In the genomic region with DNA sequence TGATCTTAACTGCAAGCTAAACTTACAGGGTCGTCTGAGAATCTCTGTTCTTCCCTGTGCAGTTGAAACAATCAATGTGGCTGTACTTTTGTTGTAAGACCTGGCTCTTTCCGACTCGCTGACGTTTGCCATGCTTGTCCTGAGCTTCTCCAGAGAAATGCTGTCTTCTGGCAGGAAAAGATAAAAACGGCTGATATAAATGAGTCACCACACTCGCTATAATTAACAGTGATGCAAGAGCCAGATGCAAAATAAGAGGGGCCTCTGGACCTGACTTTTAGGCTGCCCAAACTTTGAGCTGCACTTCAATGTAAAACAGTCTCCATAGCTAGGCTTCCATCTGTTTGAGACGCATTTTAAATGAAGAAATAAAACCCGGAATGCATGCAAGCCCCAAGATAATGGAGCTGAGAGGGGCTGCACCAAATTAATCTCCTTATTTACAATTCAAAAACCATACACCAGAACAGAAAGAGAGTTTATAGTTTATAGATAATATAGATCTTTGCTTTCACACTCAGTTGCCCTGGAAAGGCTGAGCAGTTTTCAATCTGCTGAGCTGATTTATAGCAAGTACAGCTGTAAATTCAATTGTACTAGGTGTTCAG, we compare ENCODE assay signal across 1 cellular context.
TF ChIP-seq lines count a peak whose summit lies in the region.

No MANE protein-coding gene starts in this region.

TF ChIP-seq in K562, 482 proteins besides CTCF, POLR2A, EP300 and RAD21 (continued from another document and continues in another):
- TF ChIP-seq, protein P1, sequence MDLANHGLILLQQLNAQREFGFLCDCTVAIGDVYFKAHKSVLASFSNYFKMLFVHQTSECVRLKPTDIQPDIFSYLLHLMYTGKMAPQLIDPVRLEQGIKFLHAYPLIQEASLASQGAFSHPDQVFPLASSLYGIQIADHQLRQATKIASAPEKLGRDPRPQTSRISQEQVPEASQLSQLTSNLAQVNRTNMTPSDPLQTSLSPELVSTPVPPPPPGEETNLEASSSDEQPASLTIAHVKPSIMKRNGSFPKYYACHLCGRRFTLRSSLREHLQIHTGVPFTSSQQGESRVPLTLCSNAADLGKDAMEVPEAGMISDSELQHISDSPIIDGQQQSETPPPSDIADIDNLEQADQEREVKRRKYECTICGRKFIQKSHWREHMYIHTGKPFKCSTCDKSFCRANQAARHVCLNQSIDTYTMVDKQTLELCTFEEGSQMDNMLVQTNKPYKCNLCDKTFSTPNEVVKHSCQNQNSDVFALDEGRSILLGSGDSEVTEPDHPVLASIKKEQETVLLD (IDR thresholded peaks at IDR 0.05) = no peak
- TF ChIP-seq KLF10 (CRISPR knock-in tag; IDR thresholded peaks at IDR 0.05) (no peak), ZNF717 (CRISPR knock-in tag; IDR thresholded peaks at IDR 0.05) (no peak), SOX6 (IDR thresholded peaks at IDR 0.05) (peak; percentile 74), CREB1 (IDR thresholded peaks at IDR 0.05) (0 out of 2 replicates have a peak, but pooled peaks have one; percentile 19), CREB1 (CRISPR knock-in tag; IDR thresholded peaks at IDR 0.05) (no peak; the same call in 1 of the 2 replicates), MEF2A (IDR thresholded peaks at IDR 0.05; ENCODE audit: control insufficient read depth, low read depth, low read length) (peak; percentile 84), ZNF347 (CRISPR knock-in tag; IDR thresholded peaks at IDR 0.05; ENCODE audit: low read depth) (no peak), PTBP1 (IDR thresholded peaks at IDR 0.05; ENCODE audit: low read depth, low read length) (no peak), CREM (IDR thresholded peaks at IDR 0.05; ENCODE audit: low read depth) (peak; percentile 77), ZSCAN32 (CRISPR knock-in tag; IDR thresholded peaks at IDR 0.05) (no peak), TRIM28 (IDR thresholded peaks at IDR 0.05) (no peak), GTF2E2 (tag; IDR thresholded peaks at IDR 0.05) (no peak), BRD4 (IDR thresholded peaks at IDR 0.05) (no peak)
- TF ChIP-seq, protein P2, sequence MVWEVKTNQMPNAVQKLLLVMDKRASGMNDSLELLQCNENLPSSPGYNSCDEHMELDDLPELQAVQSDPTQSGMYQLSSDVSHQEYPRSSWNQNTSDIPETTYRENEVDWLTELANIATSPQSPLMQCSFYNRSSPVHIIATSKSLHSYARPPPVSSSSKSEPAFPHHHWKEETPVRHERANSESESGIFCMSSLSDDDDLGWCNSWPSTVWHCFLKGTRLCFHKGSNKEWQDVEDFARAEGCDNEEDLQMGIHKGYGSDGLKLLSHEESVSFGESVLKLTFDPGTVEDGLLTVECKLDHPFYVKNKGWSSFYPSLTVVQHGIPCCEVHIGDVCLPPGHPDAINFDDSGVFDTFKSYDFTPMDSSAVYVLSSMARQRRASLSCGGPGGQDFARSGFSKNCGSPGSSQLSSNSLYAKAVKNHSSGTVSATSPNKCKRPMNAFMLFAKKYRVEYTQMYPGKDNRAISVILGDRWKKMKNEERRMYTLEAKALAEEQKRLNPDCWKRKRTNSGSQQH (CRISPR knock-in tag; IDR thresholded peaks at IDR 0.05) = no peak
- TF ChIP-seq, protein P3, sequence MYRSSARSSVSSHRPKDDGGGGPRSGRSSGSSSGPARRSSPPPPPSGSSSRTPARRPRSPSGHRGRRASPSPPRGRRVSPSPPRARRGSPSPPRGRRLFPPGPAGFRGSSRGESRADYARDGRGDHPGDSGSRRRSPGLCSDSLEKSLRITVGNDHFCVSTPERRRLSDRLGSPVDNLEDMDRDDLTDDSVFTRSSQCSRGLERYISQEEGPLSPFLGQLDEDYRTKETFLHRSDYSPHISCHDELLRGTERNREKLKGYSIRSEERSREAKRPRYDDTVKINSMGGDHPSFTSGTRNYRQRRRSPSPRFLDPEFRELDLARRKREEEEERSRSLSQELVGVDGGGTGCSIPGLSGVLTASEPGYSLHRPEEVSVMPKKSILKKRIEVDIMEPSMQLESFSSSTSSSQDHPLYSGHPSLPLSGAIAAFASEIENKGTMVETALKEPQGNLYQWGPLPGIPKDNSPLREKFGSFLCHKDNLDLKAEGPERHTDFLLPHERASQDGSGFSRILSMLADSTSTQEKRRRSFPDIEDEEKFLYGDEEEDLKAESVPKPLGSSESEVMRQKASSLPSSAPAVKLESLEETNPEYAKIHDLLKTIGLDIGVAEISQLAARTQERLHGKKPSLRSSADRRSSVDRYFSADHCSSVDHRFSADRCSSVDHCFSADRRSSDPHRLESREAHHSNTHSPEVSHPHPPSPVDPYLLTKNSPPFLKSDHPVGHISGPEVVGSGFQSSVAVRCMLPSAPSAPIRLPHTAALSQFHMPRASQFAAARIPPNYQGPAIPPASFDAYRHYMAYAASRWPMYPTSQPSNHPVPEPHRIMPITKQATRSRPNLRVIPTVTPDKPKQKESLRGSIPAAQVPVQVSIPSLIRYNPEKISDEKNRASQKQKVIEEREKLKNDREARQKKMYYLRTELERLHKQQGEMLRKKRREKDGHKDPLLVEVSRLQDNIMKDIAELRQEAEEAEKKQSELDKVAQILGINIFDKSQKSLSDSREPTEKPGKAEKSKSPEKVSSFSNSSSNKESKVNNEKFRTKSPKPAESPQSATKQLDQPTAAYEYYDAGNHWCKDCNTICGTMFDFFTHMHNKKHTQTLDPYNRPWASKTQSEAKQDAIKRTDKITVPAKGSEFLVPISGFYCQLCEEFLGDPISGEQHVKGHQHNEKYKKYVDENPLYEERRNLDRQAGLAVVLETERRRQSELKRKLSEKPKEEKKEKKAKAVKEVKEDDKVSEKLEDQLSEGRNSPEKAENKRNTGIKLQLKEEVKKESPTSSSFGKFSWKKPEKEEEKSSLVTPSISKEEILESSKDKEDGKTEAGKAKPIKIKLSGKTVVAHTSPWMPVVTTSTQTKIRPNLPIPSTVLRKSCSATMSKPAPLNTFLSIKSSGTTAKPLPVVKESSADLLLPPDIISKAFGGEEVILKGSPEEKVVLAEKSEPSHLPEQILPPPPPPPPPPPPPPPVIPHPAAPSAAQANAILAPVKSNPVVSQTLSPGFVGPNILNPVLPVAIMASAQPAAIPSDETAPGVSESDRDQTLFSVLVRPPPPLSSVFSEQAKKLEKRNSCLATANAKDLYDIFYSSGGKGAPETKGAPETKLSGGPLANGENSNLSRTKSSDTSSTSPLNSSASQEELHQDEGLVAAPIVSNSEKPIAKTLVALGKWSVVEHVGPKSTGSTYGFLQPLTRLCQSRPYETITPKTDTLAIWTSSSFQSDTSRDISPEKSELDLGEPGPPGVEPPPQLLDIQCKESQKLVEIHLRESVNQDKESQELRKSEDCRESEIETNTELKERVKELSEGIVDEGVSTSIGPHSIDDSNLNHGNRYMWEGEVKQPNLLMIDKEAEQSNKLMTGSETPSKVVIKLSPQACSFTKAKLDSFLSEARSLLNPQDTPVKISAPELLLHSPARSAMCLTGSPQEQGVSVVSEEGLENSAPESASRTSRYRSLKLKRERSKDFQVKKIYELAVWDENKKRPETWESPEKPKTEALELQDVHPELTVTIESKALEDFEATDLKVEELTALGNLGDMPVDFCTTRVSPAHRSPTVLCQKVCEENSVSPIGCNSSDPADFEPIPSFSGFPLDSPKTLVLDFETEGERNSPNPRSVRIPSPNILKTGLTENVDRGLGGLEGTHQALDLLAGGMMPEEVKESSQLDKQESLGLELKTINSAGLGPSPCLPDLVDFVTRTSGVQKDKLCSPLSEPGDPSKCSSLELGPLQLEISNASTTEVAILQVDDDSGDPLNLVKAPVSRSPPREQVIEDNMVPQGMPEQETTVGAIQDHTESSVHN (IDR thresholded peaks at IDR 0.05; ENCODE audit: borderline replicate concordance in 1 of 2, low read depth in 1 of 2) = peak in 1 of 2 experiments; percentile 84; a peak in 2 of 4 replicates
- TF ChIP-seq, protein P4, sequence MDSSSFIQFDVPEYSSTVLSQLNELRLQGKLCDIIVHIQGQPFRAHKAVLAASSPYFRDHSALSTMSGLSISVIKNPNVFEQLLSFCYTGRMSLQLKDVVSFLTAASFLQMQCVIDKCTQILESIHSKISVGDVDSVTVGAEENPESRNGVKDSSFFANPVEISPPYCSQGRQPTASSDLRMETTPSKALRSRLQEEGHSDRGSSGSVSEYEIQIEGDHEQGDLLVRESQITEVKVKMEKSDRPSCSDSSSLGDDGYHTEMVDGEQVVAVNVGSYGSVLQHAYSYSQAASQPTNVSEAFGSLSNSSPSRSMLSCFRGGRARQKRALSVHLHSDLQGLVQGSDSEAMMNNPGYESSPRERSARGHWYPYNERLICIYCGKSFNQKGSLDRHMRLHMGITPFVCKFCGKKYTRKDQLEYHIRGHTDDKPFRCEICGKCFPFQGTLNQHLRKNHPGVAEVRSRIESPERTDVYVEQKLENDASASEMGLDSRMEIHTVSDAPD (CRISPR knock-in tag; IDR thresholded peaks at IDR 0.05) = no peak
- TF ChIP-seq, protein P5, sequence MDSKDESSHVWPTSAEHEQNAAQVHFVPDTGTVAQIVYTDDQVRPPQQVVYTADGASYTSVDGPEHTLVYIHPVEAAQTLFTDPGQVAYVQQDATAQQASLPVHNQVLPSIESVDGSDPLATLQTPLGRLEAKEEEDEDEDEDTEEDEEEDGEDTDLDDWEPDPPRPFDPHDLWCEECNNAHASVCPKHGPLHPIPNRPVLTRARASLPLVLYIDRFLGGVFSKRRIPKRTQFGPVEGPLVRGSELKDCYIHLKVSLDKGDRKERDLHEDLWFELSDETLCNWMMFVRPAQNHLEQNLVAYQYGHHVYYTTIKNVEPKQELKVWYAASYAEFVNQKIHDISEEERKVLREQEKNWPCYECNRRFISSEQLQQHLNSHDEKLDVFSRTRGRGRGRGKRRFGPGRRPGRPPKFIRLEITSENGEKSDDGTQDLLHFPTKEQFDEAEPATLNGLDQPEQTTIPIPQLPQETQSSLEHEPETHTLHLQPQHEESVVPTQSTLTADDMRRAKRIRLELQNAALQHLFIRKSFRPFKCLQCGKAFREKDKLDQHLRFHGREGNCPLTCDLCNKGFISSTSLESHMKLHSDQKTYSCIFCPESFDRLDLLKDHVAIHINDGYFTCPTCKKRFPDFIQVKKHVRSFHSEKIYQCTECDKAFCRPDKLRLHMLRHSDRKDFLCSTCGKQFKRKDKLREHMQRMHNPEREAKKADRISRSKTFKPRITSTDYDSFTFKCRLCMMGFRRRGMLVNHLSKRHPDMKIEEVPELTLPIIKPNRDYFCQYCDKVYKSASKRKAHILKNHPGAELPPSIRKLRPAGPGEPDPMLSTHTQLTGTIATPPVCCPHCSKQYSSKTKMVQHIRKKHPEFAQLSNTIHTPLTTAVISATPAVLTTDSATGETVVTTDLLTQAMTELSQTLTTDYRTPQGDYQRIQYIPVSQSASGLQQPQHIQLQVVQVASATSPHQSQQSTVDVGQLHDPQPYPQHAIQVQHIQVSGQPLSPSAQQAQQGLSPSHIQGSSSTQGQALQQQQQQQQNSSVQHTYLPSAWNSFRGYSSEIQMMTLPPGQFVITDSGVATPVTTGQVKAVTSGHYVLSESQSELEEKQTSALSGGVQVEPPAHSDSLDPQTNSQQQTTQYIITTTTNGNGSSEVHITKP (IDR thresholded peaks at IDR 0.05; ENCODE audit: partially characterized antibody) = no peak
- TF ChIP-seq, protein P6, sequence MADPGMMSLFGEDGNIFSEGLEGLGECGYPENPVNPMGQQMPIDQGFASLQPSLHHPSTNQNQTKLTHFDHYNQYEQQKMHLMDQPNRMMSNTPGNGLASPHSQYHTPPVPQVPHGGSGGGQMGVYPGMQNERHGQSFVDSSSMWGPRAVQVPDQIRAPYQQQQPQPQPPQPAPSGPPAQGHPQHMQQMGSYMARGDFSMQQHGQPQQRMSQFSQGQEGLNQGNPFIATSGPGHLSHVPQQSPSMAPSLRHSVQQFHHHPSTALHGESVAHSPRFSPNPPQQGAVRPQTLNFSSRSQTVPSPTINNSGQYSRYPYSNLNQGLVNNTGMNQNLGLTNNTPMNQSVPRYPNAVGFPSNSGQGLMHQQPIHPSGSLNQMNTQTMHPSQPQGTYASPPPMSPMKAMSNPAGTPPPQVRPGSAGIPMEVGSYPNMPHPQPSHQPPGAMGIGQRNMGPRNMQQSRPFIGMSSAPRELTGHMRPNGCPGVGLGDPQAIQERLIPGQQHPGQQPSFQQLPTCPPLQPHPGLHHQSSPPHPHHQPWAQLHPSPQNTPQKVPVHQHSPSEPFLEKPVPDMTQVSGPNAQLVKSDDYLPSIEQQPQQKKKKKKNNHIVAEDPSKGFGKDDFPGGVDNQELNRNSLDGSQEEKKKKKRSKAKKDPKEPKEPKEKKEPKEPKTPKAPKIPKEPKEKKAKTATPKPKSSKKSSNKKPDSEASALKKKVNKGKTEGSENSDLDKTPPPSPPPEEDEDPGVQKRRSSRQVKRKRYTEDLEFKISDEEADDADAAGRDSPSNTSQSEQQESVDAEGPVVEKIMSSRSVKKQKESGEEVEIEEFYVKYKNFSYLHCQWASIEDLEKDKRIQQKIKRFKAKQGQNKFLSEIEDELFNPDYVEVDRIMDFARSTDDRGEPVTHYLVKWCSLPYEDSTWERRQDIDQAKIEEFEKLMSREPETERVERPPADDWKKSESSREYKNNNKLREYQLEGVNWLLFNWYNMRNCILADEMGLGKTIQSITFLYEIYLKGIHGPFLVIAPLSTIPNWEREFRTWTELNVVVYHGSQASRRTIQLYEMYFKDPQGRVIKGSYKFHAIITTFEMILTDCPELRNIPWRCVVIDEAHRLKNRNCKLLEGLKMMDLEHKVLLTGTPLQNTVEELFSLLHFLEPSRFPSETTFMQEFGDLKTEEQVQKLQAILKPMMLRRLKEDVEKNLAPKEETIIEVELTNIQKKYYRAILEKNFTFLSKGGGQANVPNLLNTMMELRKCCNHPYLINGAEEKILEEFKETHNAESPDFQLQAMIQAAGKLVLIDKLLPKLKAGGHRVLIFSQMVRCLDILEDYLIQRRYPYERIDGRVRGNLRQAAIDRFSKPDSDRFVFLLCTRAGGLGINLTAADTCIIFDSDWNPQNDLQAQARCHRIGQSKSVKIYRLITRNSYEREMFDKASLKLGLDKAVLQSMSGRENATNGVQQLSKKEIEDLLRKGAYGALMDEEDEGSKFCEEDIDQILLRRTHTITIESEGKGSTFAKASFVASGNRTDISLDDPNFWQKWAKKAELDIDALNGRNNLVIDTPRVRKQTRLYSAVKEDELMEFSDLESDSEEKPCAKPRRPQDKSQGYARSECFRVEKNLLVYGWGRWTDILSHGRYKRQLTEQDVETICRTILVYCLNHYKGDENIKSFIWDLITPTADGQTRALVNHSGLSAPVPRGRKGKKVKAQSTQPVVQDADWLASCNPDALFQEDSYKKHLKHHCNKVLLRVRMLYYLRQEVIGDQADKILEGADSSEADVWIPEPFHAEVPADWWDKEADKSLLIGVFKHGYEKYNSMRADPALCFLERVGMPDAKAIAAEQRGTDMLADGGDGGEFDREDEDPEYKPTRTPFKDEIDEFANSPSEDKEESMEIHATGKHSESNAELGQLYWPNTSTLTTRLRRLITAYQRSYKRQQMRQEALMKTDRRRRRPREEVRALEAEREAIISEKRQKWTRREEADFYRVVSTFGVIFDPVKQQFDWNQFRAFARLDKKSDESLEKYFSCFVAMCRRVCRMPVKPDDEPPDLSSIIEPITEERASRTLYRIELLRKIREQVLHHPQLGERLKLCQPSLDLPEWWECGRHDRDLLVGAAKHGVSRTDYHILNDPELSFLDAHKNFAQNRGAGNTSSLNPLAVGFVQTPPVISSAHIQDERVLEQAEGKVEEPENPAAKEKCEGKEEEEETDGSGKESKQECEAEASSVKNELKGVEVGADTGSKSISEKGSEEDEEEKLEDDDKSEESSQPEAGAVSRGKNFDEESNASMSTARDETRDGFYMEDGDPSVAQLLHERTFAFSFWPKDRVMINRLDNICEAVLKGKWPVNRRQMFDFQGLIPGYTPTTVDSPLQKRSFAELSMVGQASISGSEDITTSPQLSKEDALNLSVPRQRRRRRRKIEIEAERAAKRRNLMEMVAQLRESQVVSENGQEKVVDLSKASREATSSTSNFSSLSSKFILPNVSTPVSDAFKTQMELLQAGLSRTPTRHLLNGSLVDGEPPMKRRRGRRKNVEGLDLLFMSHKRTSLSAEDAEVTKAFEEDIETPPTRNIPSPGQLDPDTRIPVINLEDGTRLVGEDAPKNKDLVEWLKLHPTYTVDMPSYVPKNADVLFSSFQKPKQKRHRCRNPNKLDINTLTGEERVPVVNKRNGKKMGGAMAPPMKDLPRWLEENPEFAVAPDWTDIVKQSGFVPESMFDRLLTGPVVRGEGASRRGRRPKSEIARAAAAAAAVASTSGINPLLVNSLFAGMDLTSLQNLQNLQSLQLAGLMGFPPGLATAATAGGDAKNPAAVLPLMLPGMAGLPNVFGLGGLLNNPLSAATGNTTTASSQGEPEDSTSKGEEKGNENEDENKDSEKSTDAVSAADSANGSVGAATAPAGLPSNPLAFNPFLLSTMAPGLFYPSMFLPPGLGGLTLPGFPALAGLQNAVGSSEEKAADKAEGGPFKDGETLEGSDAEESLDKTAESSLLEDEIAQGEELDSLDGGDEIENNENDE (IDR thresholded peaks at IDR 0.05; ENCODE audit: low read depth, low read length) = no peak
